Comparison of ENCODE assay signal across 40 cellular contexts in genomic region chr6:138248878-138249277, GRCh38. TPM values are rescaled to one million over a fixed set of nuclear protein-coding genes. Genes with fewer than 3 reads are reported as not detected.
"Had no signal": no experiment of that assay in that cellular context is flagged by ENCODE, and none has a peak within 500 bp of the region (broad histone marks: within the 10 kb centered on the region; RNA-seq: fewer than 3 reads in every experiment).

No MANE protein-coding gene starts in this region.

- H3K4me3 ChIP-seq: adrenal gland, body of pancreas, esophagus squamous epithelium, gastroesophageal sphincter, heart right ventricle had no signal

- H3K4me1 ChIP-seq: gastroesophageal sphincter had no signal

- H3K4me3 Mint-ChIP-seq: activated CD4-positive, alpha-beta memory T cell treated with anti-CD3 and anti-CD28 coated beads for 36 hours; activated CD4-positive, alpha-beta T cell treated with anti-CD3 and anti-CD28 coated beads for 36 hours; activated CD4-positive, alpha-beta T cell treated with anti-CD3 and anti-CD28 coated beads, Interleukin-2, amount 10 ng/mL, durations not matched to agents 24 days and 14 days; activated CD8-positive, alpha-beta memory T cell treated with anti-CD3 and anti-CD28 coated beads, Interleukin-2, amount 10 ng/mL, durations not matched to agents 7 days and 5 days; activated CD8-positive, alpha-beta T cell treated with anti-CD3 and anti-CD28 coated beads, Interleukin-2, amount 10 ng/mL, durations not matched to agents 7 days and 5 days; activated naive CD4-positive, alpha-beta T cell treated with anti-CD3 and anti-CD28 coated beads for 36 hours; activated naive CD4-positive, alpha-beta T cell treated with anti-CD3 and anti-CD28 coated beads, Interleukin-2, amount 50 U/mL, for 24 hours; activated naive CD8-positive, alpha-beta T cell treated with anti-CD3 and anti-CD28 coated beads for 36 hours; activated naive CD8-positive, alpha-beta T cell treated with anti-CD3 and anti-CD28 coated beads, Interleukin-2, amount 50 U/mL, for 24 hours; activated T-helper 1 cell treated with anti-CD3 and anti-CD28 coated beads, Interleukin-12 subunit alpha, Interleukin-12 subunit beta, Interleukin-2, Interleukin-4 antibody, amounts not matched to agents 30 ng/mL and 10 ng/mL and 1 ng/mL, durations not matched to agents 14 hours and 24 hours and 36 hours; T-helper 17 cell; T-helper 2 cell treated with Interferon-gamma antibody and Interleukin-4, amounts not matched to agents 5 μg/mL and 100 μg/mL, for 36 hours had no signal

- H3K9me3 ChIP-seq: adrenal gland, body of pancreas, esophagus squamous epithelium, gastroesophageal sphincter, heart right ventricle had no signal

- H3K27ac Mint-ChIP-seq: activated CD4-positive, alpha-beta memory T cell treated with anti-CD3 and anti-CD28 coated beads for 36 hours; activated CD4-positive, alpha-beta T cell treated with anti-CD3 and anti-CD28 coated beads for 36 hours; activated CD4-positive, alpha-beta T cell treated with anti-CD3 and anti-CD28 coated beads, Interleukin-2, amount 10 ng/mL, durations not matched to agents 24 days and 14 days; activated CD8-positive, alpha-beta memory T cell treated with anti-CD3 and anti-CD28 coated beads, Interleukin-2, amount 10 ng/mL, durations not matched to agents 7 days and 5 days; activated CD8-positive, alpha-beta T cell treated with anti-CD3 and anti-CD28 coated beads, Interleukin-2, amount 10 ng/mL, durations not matched to agents 7 days and 5 days; activated naive CD4-positive, alpha-beta T cell treated with anti-CD3 and anti-CD28 coated beads for 36 hours; activated naive CD4-positive, alpha-beta T cell treated with anti-CD3 and anti-CD28 coated beads, Interleukin-2, amount 50 U/mL, for 24 hours; activated naive CD8-positive, alpha-beta T cell treated with anti-CD3 and anti-CD28 coated beads for 36 hours; activated naive CD8-positive, alpha-beta T cell treated with anti-CD3 and anti-CD28 coated beads, Interleukin-2, amount 50 U/mL, for 24 hours; activated T-helper 1 cell treated with anti-CD3 and anti-CD28 coated beads, Interleukin-12 subunit alpha, Interleukin-12 subunit beta, Interleukin-2, Interleukin-4 antibody, amounts not matched to agents 30 ng/mL and 10 ng/mL and 1 ng/mL, durations not matched to agents 14 hours and 24 hours and 36 hours; activated T-helper 2 cell treated with anti-CD3 and anti-CD28 coated beads, Interferon-gamma antibody, Interleukin-2, Interleukin-4, amounts not matched to agents 10 μg/mL and 5 μg/mL and 100 μg/mL, durations not matched to agents 14 hours and 24 hours and 36 hours; T-helper 17 cell; T-helper 2 cell treated with Interferon-gamma antibody and Interleukin-4, amounts not matched to agents 5 μg/mL and 100 μg/mL, for 36 hours had no signal

- H3K36me3 Mint-ChIP-seq: activated CD4-positive, alpha-beta memory T cell treated with anti-CD3 and anti-CD28 coated beads for 36 hours; activated CD8-positive, alpha-beta memory T cell treated with anti-CD3 and anti-CD28 coated beads, Interleukin-2, amount 10 ng/mL, durations not matched to agents 7 days and 5 days; activated naive CD4-positive, alpha-beta T cell treated with anti-CD3 and anti-CD28 coated beads, Interleukin-2, amount 50 U/mL, for 24 hours; activated naive CD8-positive, alpha-beta T cell treated with anti-CD3 and anti-CD28 coated beads for 36 hours had no signal

- H3K4me1 Mint-ChIP-seq: activated CD4-positive, alpha-beta T cell treated with anti-CD3 and anti-CD28 coated beads for 36 hours; activated CD4-positive, alpha-beta T cell treated with anti-CD3 and anti-CD28 coated beads, Interleukin-2, amount 10 ng/mL, durations not matched to agents 24 days and 14 days; activated CD8-positive, alpha-beta memory T cell treated with anti-CD3 and anti-CD28 coated beads, Interleukin-2, amount 10 ng/mL, durations not matched to agents 7 days and 5 days; activated naive CD4-positive, alpha-beta T cell treated with anti-CD3 and anti-CD28 coated beads, Interleukin-2, amount 50 U/mL, for 24 hours; activated naive CD8-positive, alpha-beta T cell treated with anti-CD3 and anti-CD28 coated beads for 36 hours; activated naive CD8-positive, alpha-beta T cell treated with anti-CD3 and anti-CD28 coated beads, Interleukin-2, amount 50 U/mL, for 24 hours; T-helper 17 cell had no signal

- H3K36me3 ChIP-seq: adrenal gland, esophagus squamous epithelium, gastroesophageal sphincter, heart right ventricle had no signal

- H3K27me3 ChIP-seq: adrenal gland, body of pancreas, esophagus squamous epithelium, gastroesophageal sphincter, heart right ventricle had no signal

- ATAC-seq: activated CD4-positive, alpha-beta T cell treated with anti-CD3 and anti-CD28 coated beads for 36 hours; activated CD8-positive, alpha-beta memory T cell treated with anti-CD3 and anti-CD28 coated beads, Interleukin-2, amount 10 ng/mL, durations not matched to agents 7 days and 5 days; activated CD8-positive, alpha-beta T cell treated with anti-CD3 and anti-CD28 coated beads, Interleukin-2, amount 10 ng/mL, durations not matched to agents 7 days and 5 days; activated naive CD8-positive, alpha-beta T cell treated with anti-CD3 and anti-CD28 coated beads, Interleukin-2, amount 50 U/mL, for 24 hours; body of pancreas; gastroesophageal sphincter; heart right ventricle; T-helper 17 cell had no signal

- DNase-seq: activated CD4-positive, alpha-beta memory T cell treated with anti-CD3 and anti-CD28 coated beads for 36 hours; activated CD4-positive, alpha-beta T cell treated with anti-CD3 and anti-CD28 coated beads for 36 hours; activated CD4-positive, alpha-beta T cell treated with anti-CD3 and anti-CD28 coated beads, Interleukin-2, amount 10 ng/mL, durations not matched to agents 24 days and 14 days; activated CD4-positive, CD25-positive, alpha-beta regulatory T cell; activated CD4-positive, CD25-positive, alpha-beta regulatory T cell treated with anti-CD3 and anti-CD28 coated beads, Interleukin-2, amount 50 U/mL, for 72 hours; activated CD8-positive, alpha-beta memory T cell treated with anti-CD3 and anti-CD28 coated beads, Interleukin-2, amount 10 ng/mL, durations not matched to agents 7 days and 5 days; activated CD8-positive, alpha-beta memory T cell treated with anti-CD3 and anti-CD28 coated beads, Interleukin-2, amount 50 U/mL, for 4 hours; activated CD8-positive, alpha-beta T cell treated with anti-CD3 and anti-CD28 coated beads, Interleukin-2, amount 10 ng/mL, durations not matched to agents 7 days and 5 days; activated effector memory CD4-positive, alpha-beta T cell treated with anti-CD3 and anti-CD28 coated beads, Interleukin-2, amount 50 U/mL, for 16 hours; activated naive CD4-positive, alpha-beta T cell treated with anti-CD3 and anti-CD28 coated beads for 36 hours; activated naive CD8-positive, alpha-beta T cell treated with anti-CD3 and anti-CD28 coated beads for 36 hours; activated naive CD8-positive, alpha-beta T cell treated with anti-CD3 and anti-CD28 coated beads, Interleukin-2, amount 50 U/mL, for 24 hours; activated T-cell treated with anti-CD3 and anti-CD28 coated beads, Interleukin-2, amount 50 U/mL, for 1 hour; activated T-cell treated with anti-CD3 and anti-CD28 coated beads, Interleukin-2, amount 50 U/mL, for 48 hours; adrenal gland; amygdala; aorta; body of pancreas; caudate nucleus; cortex of kidney; dermis blood vessel endothelial cell; effector CD8-positive, alpha-beta T cell; esophagus squamous epithelium; foreskin melanocyte; heart right ventricle; T-helper 17 cell; T1000 had no signal

- H3K9me3 Mint-ChIP-seq: activated CD4-positive, alpha-beta memory T cell treated with anti-CD3 and anti-CD28 coated beads for 36 hours; activated CD4-positive, alpha-beta T cell treated with anti-CD3 and anti-CD28 coated beads, Interleukin-2, amount 10 ng/mL, durations not matched to agents 24 days and 14 days; activated naive CD4-positive, alpha-beta T cell treated with anti-CD3 and anti-CD28 coated beads for 36 hours; activated naive CD4-positive, alpha-beta T cell treated with anti-CD3 and anti-CD28 coated beads, Interleukin-2, amount 50 U/mL, for 24 hours; activated naive CD8-positive, alpha-beta T cell treated with anti-CD3 and anti-CD28 coated beads for 36 hours; activated naive CD8-positive, alpha-beta T cell treated with anti-CD3 and anti-CD28 coated beads, Interleukin-2, amount 50 U/mL, for 24 hours; activated T-helper 1 cell treated with anti-CD3 and anti-CD28 coated beads, Interleukin-12 subunit alpha, Interleukin-12 subunit beta, Interleukin-2, Interleukin-4 antibody, amounts not matched to agents 30 ng/mL and 10 ng/mL and 1 ng/mL, durations not matched to agents 14 hours and 24 hours and 36 hours; activated T-helper 2 cell treated with anti-CD3 and anti-CD28 coated beads, Interferon-gamma antibody, Interleukin-2, Interleukin-4, amounts not matched to agents 10 μg/mL and 5 μg/mL and 100 μg/mL, durations not matched to agents 14 hours and 24 hours and 36 hours; T-helper 2 cell treated with Interferon-gamma antibody and Interleukin-4, amounts not matched to agents 5 μg/mL and 100 μg/mL, for 36 hours had no signal

- H3K27ac ChIP-seq: epithelial cell of prostate, esophagus squamous epithelium, gastroesophageal sphincter, heart right ventricle had no signal

RNA-seq across cellular contexts. Expression of gene PBOV1, which starts 30.6 kb away (rescaled TPM):
- total RNA-seq: activated CD4-positive, alpha-beta memory T cell treated with anti-CD3 and anti-CD28 coated beads for 36 hours; activated CD4-positive, alpha-beta T cell treated with anti-CD3 and anti-CD28 coated beads for 36 hours; activated CD4-positive, alpha-beta T cell treated with anti-CD3 and anti-CD28 coated beads, Interleukin-2, amount 10 ng/mL, durations not matched to agents 24 days and 14 days; activated CD8-positive, alpha-beta memory T cell treated with anti-CD3 and anti-CD28 coated beads for 36 hours; activated CD8-positive, alpha-beta memory T cell treated with anti-CD3 and anti-CD28 coated beads, Interleukin-2, amount 10 ng/mL, durations not matched to agents 7 days and 5 days; activated CD8-positive, alpha-beta T cell treated with anti-CD3 and anti-CD28 coated beads, Interleukin-2, amount 10 ng/mL, durations not matched to agents 7 days and 5 days; activated naive CD4-positive, alpha-beta T cell treated with anti-CD3 and anti-CD28 coated beads for 36 hours; activated naive CD8-positive, alpha-beta T cell treated with anti-CD3 and anti-CD28 coated beads for 36 hours; activated T-helper 1 cell treated with anti-CD3 and anti-CD28 coated beads, Interleukin-12 subunit alpha, Interleukin-12 subunit beta, Interleukin-2, Interleukin-4 antibody, amounts not matched to agents 30 ng/mL and 10 ng/mL and 1 ng/mL, durations not matched to agents 14 hours and 24 hours and 36 hours; activated T-helper 2 cell treated with anti-CD3 and anti-CD28 coated beads, Interferon-gamma antibody, Interleukin-2, Interleukin-4, amounts not matched to agents 10 μg/mL and 5 μg/mL and 100 μg/mL, durations not matched to agents 14 hours and 24 hours and 36 hours; adrenal gland; aorta; body of pancreas; chondrocyte; dermis blood vessel endothelial cell; endothelial cell of umbilical vein; esophagus squamous epithelium; fibroblast of lung; fibroblast of villous mesenchyme; gastroesophageal sphincter; glomerular endothelial cell; heart right ventricle; T-helper 17 cell had no signal
- polyA plus RNA-seq: adrenal gland, aorta, endothelial cell of umbilical vein, esophagus, fibroblast of lung, heart right ventricle had no signal
